Comparison of ENCODE assay signal across 27 cellular contexts in the genomic region with DNA sequence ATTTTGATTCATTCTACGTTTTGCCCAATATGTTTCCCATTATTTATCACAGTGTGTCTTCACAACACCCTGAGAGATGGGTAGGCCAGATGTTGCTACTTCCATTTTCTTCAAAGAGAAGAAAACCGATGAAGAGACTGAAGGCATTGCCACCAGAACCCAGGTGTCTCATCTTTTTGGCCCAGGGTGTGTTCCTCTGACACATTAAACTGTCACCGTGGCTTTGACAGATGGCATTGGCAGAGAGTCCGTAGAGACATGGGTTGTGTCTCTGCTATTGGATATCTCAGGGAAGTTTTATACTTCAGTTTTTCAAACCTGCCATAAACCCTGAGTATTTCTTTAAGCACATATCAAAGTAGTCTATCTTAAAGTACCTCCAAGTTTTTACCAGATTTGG.
"Had no signal": no experiment of that assay in that cellular context is flagged by ENCODE, and none has a peak within 500 bp of the region (broad histone marks: within the 10 kb centered on the region; RNA-seq: fewer than 3 reads in every experiment).

No MANE protein-coding gene starts in this region.

- H3K36me3 ChIP-seq: breast epithelium, MG63, SJCRH30 had no signal

- H3K4me1 ChIP-seq: breast epithelium, SJCRH30 had no signal

- H3K9me3 ChIP-seq: body of pancreas, breast epithelium, MG63, SJCRH30 had no signal

- H3K4me3 ChIP-seq: body of pancreas, breast epithelium, MG63, SJCRH30, SK-N-MC had no signal

- DNase-seq: activated CD4-positive, alpha-beta T cell treated with anti-CD3 and anti-CD28 coated beads, Interleukin-2, amount 10 ng/mL, durations not matched to agents 24 days and 14 days; activated CD4-positive, alpha-beta T cell treated with anti-CD3 and anti-CD28 coated beads, Interleukin-2, amount 50 U/mL, for 4 hours; activated CD8-positive, alpha-beta T cell treated with anti-CD3 and anti-CD28 coated beads for 36 hours; activated effector memory CD4-positive, alpha-beta T cell treated with anti-CD3 and anti-CD28 coated beads, Interleukin-2, amount 50 U/mL, for 16 hours; activated naive CD4-positive, alpha-beta T cell; activated naive CD8-positive, alpha-beta T cell treated with anti-CD3 and anti-CD28 coated beads, Interleukin-2, amount 10 ng/mL, durations not matched to agents 7 days and 5 days; activated T-cell treated with anti-CD3 and anti-CD28 coated beads, Interleukin-2, amount 50 U/mL, for 1 hour; activated T-cell treated with anti-CD3 and anti-CD28 coated beads, Interleukin-2, amount 50 U/mL, for 72 hours; amygdala; body of pancreas; KBM-7; MG63; NCI-H1092; NCI-H1436 treated with DMSO at 0.1 percent for 48 hours; NCI-H1694 treated with DMSO at 0.1 percent for 48 hours; NCI-H2029 treated with DMSO at 0.1 percent for 48 hours; NCI-H2107; NCI-H226; NCI-H446 treated with DMSO at 0.1 percent for 48 hours; NCI-H69; NK-92 treated with Interleukin-12 subunit alpha and Interleukin-12 subunit beta, amount 100 ng/mL, for 24 hours; SHP77; SJCRH30 had no signal

- H3K27me3 ChIP-seq: body of pancreas, breast epithelium, MG63, SJCRH30 had no signal

- ATAC-seq: activated CD8-positive, alpha-beta T cell treated with anti-CD3 and anti-CD28 coated beads for 36 hours; activated T-cell treated with anti-CD3 and anti-CD28 coated beads, Interleukin-2, amount 50 U/mL, for 72 hours; activated T-helper 17 cell treated with anti-CD3 and anti-CD28 coated beads, Interleukin-2, amount 50 U/mL, for 72 hours; body of pancreas; Panc1 had no signal

- H3K27ac ChIP-seq: body of pancreas, breast epithelium, SJCRH30, SK-N-MC had no signal
